26 cellular contexts compared by ENCODE assay signal in genomic region chr1:156460525-156460924, GRCh38. TPM values are rescaled to one million over a fixed set of nuclear protein-coding genes. Genes with fewer than 3 reads are reported as not detected.
A peak's percentile ranks its signal among the peaks of the same experiment; 100 is the strongest.
DNase-seq lines count a peak whose midpoint lies in the region; ATAC-seq and TF ChIP-seq lines count a peak whose summit lies in the region.
"Had no signal": no experiment of that assay in that cellular context is flagged by ENCODE, and none has a peak within 500 bp of the region (broad histone marks: within the 10 kb centered on the region; RNA-seq: fewer than 3 reads in every experiment).

No MANE protein-coding gene starts in this region.

- no peaks in the 10 kb centered on the region for H3K9me3 ChIP-seq in psoas muscle

- intact Hi-C loops in CD14-positive monocyte (cut with micrococcal nuclease), result no loop called here
- intact Hi-C loops in psoas muscle (cut with DNase I), result loop anchor here in 1 of 2 donors (5.0 kb wide), 1 partner anchor 37 kb away; no protein-coding TSS in a partner anchor

- peaks cover 0 to 1% (median 0%) of the 10 kb centered on the region in 7 donors for H3K9me3 Mint-ChIP-seq in CD14-positive monocyte
- H3K9me3 Mint-ChIP-seq in IgD-negative memory B cell, result no peaks in the 10 kb centered on the region
- H3K9me3 Mint-ChIP-seq in effector memory CD8-positive, alpha-beta T cell, result no peaks in the 10 kb centered on the region
- H3K9me3 Mint-ChIP-seq: activated T-helper 2 cell treated with anti-CD3 and anti-CD28 coated beads, Interferon-gamma antibody, Interleukin-2, Interleukin-4, amounts not matched to agents 10 μg/mL and 5 μg/mL and 100 μg/mL, durations not matched to agents 14 hours and 24 hours and 36 hours; central memory CD8-positive, alpha-beta T cell had no signal

- TF ChIP-seq CTCF in CD14-positive monocyte (IDR thresholded peaks at IDR 0.05) (no peak), psoas muscle (IDR thresholded peaks at IDR 0.05) (no peak), GM10248 (IDR thresholded peaks at IDR 0.05; ENCODE audit: control extremely low read depth, extremely low read depth, low read depth, missing control alignments) (no peak)

- DNase-seq in CD14-positive monocyte (ENCODE audit: low spot score) (no peak), psoas muscle (no peak), GM10248 (ENCODE audit: extremely low spot score) (no peak), NCI-H2171 treated with DMSO at 0.1 percent for 48 hours (lab: John Stamatoyannopoulos, UW) (no peak), C1 segment of cervical spinal cord (lab: John Stamatoyannopoulos, UW) (no peak)
- DNase-seq in effector memory CD8-positive, alpha-beta T cell, result no peak
- DNase-seq: activated CD4-positive, CD25-positive, alpha-beta regulatory T cell; AML-193; amniotic stem cell; DMS 273 treated with DMSO at 0.1 percent for 48 hours; effector memory CD4-positive, alpha-beta T cell; GDM1; HCEC 1CT; islet precursor cell; KBM-7; NCI-H1092; NCI-H2029 treated with DMSO at 0.1 percent for 48 hours; NCI-H510A treated with DMSO at 0.1 percent for 48 hours; Right ventricle myocardium superior; stimulated activated naive CD4-positive, alpha-beta T cell treated with Interleukin-2 at 50 U/mL for 16 hours; T-helper 1 cell had no signal

- H3K4me3 Mint-ChIP-seq in CD14-positive monocyte, result no peak overlapping the region
- H3K4me3 Mint-ChIP-seq in IgD-negative memory B cell, result peak overlapping the region in 2 of 4 donors; percentile 8 to 18
- H3K4me3 Mint-ChIP-seq in effector memory CD8-positive, alpha-beta T cell, result no peak overlapping the region
- H3K4me3 Mint-ChIP-seq: central memory CD8-positive, alpha-beta T cell had no signal

- CTCF ChIA-PET in GM10248 (lab: Yijun Ruan, JAX), result interaction anchor here (1.2 to 4.6 kb wide), 6 partner anchors 10 to 266 kb away, joined by 3 to 42 read pairs (median 4); no protein-coding TSS in a partner anchor

- H3K36me3 Mint-ChIP-seq in CD14-positive monocyte, result peaks cover 20 to 26% of the 10 kb centered on the region in 2 donors
- peaks cover 2% of the 10 kb centered on the region for H3K36me3 Mint-ChIP-seq in IgD-negative memory B cell
- peaks cover 66% of the 10 kb centered on the region for H3K36me3 Mint-ChIP-seq in effector memory CD8-positive, alpha-beta T cell (ENCODE audit: insufficient read depth)

- peaks cover 0 to 9% of the 10 kb centered on the region in 2 donors for H3K36me3 ChIP-seq in psoas muscle (ENCODE audit: insufficient read depth in 1 of 2, low read depth in 1 of 2)

- no peaks in the 10 kb centered on the region for H3K27me3 ChIP-seq in psoas muscle (ENCODE audit: insufficient read depth in 3 of 3, low read length in 2 of 3)

- H3K4me1 Mint-ChIP-seq in CD14-positive monocyte (peaks cover 35% of the 10 kb centered on the region), IgD-negative memory B cell (peaks cover 7 to 13% (median 8%) of the 10 kb centered on the region in 3 donors)
- peaks cover 20 to 23% of the 10 kb centered on the region in 2 donors for H3K4me1 Mint-ChIP-seq in effector memory CD8-positive, alpha-beta T cell (ENCODE audit: low read depth in 2 of 2)

- peak overlapping the region; percentile 63 for H3K27ac ChIP-seq in psoas muscle

- H3K27ac Mint-ChIP-seq in CD14-positive monocyte, result peak overlapping the region in 6 of 7 donors; percentile 25 to 87 (median 70)
- H3K27ac Mint-ChIP-seq in IgD-negative memory B cell, result peak overlapping the region; percentile 36 to 74 (median 49)
- peak overlapping the region; percentile 62 to 72 for H3K27ac Mint-ChIP-seq in effector memory CD8-positive, alpha-beta T cell
- H3K27ac Mint-ChIP-seq: activated T-helper 2 cell treated with anti-CD3 and anti-CD28 coated beads, Interferon-gamma antibody, Interleukin-2, Interleukin-4, amounts not matched to agents 10 μg/mL and 5 μg/mL and 100 μg/mL, durations not matched to agents 14 hours and 24 hours and 36 hours had no signal

- POLR2A ChIA-PET in GM10248 (lab: Yijun Ruan, JAX), result no interaction called here

- H3K27me3 Mint-ChIP-seq in CD14-positive monocyte (ENCODE audit: low read depth in 3 of 3) (peaks cover 0 to 3% (median 1%) of the 10 kb centered on the region in 3 donors), IgD-negative memory B cell (no peaks in the 10 kb centered on the region)
- H3K27me3 Mint-ChIP-seq in effector memory CD8-positive, alpha-beta T cell, result no peaks in the 10 kb centered on the region
- H3K27me3 Mint-ChIP-seq: central memory CD8-positive, alpha-beta T cell had no signal

- no peak overlapping the region for H3K4me3 ChIP-seq in psoas muscle
- H3K4me3 ChIP-seq: GM12878 had no signal

- ATAC-seq in effector memory CD8-positive, alpha-beta T cell (replicated peaks), result no peak
- ATAC-seq in psoas muscle (no peak), HG02870 (IDR thresholded peaks at IDR 0.05; ENCODE audit: unreplicated experiment) (no peak)
- ATAC-seq: GM12878 had no signal

- 83 to 88% (median 88%) methylated on average over 1 of the region's 1 CpG for WGBS in psoas muscle, 3 donors

- peaks cover 31% of the 10 kb centered on the region for H3K4me1 ChIP-seq in psoas muscle

RNA-seq across cellular contexts. Expression of gene MEF2D, which starts 40.0 kb away (rescaled TPM):
- polyA plus RNA-seq in CD14-positive monocyte (1 to 10 TPM; 4.5 to 8.0 TPM), IgD-negative memory B cell (16.2 TPM), psoas muscle (10 to 100 TPM; 43.1 to 65.3 (median 58.4) TPM)
- 100 to 1,000 TPM; 126 to 258 (median 188) TPM for total RNA-seq in psoas muscle
